12 cellular contexts compared by ENCODE assay signal in the genomic region with DNA sequence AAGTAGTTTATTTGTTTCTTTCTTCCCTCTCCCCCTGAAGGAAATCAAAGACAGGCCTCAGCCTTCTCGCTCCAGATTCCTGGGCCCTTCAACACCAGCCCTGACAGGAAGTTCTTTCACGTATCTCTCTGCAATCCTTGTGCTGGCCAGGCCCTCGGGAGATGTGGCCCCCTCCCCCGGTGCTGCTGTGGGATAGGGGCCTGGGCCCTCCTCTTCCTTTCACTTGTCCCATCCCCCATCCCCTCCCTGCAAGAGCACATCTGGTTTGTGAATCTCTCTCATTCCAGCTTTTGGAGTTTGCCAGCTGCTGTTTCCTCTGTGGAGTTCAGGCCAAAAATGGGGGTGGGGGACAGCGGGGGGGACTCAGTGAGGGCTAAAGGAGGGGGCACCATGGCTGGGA. TPM values are rescaled to one million over a fixed set of nuclear protein-coding genes. Genes with fewer than 3 reads are reported as not detected.
DNase-seq lines count a peak whose midpoint lies in the region; ATAC-seq and TF ChIP-seq lines count a peak whose summit lies in the region.
"Had no signal": no experiment of that assay in that cellular context is flagged by ENCODE, and none has a peak within 500 bp of the region (broad histone marks: within the 10 kb centered on the region; RNA-seq: fewer than 3 reads in every experiment).

No MANE protein-coding gene starts in this region.

- H3K9me3 ChIP-seq in adrenal gland (replicated peaks in 1 of 3) (no peaks in the 10 kb centered on the region), heart right ventricle (no peaks in the 10 kb centered on the region), ovary (no peaks in the 10 kb centered on the region)

- DNase-seq in AG09319 (ENCODE audit: extremely low read depth, low read depth) (peak; percentile 61), adrenal gland (no peak), heart right ventricle (peak; percentile 63 to 78), ovary (peak in 1 of 5 donors; percentile 52), CD14-positive monocyte (ENCODE audit: low spot score) (no peak), T1000 (lab: John Stamatoyannopoulos, UW) (no peak), GOT3 (lab: John Stamatoyannopoulos, UW) (no peak), NOMO-1 treated with DMSO at 0.1 percent for 48 hours (lab: John Stamatoyannopoulos, UW; ENCODE audit: unreplicated experiment) (no peak)
- DNase-seq: CD4-positive, alpha-beta memory T cell; central memory CD4-positive, alpha-beta T cell had no signal

- peak overlapping the region in 2 of 7 donors; percentile 15 to 39 for H3K27ac Mint-ChIP-seq in CD14-positive monocyte
- H3K27ac Mint-ChIP-seq: CD4-positive, alpha-beta memory T cell had no signal

- no peaks in the 10 kb centered on the region for H3K9me3 Mint-ChIP-seq in CD14-positive monocyte
- H3K9me3 Mint-ChIP-seq: CD4-positive, alpha-beta memory T cell had no signal

- H3K4me1 Mint-ChIP-seq in CD14-positive monocyte = peaks cover 88% of the 10 kb centered on the region

- no peak overlapping the region for H3K4me3 Mint-ChIP-seq in CD14-positive monocyte
- H3K4me3 Mint-ChIP-seq: CD4-positive, alpha-beta memory T cell had no signal

- H3K27ac ChIP-seq in adrenal gland (peak overlapping the region in 3 of 5 donors; percentile 26 to 92 (median 57)), heart right ventricle (peak overlapping the region; percentile 58 to 100 (median 98)), ovary (peak overlapping the region; percentile 78 to 83)

- intact Hi-C loops in adrenal gland (cut with DNase I) (no loop called here), heart right ventricle (cut with DNase I) (no loop called here), ovary (cut with DNase I) (no loop called here), CD14-positive monocyte (cut with micrococcal nuclease) (no loop called here)

- H3K27me3 ChIP-seq in adrenal gland (no peaks in the 10 kb centered on the region), heart right ventricle (no peaks in the 10 kb centered on the region), ovary (no peaks in the 10 kb centered on the region)

- H3K36me3 Mint-ChIP-seq in CD14-positive monocyte = peaks cover 76 to 78% of the 10 kb centered on the region in 2 donors

- H3K4me3 ChIP-seq in adrenal gland (no peak overlapping the region), heart right ventricle (peak overlapping the region in 7 of 10 donors; percentile 5 to 28 (median 17)), ovary (peak overlapping the region; percentile 11)

- ATAC-seq in heart right ventricle = peak; percentile 23 to 73 (median 50)
- ATAC-seq: Panc1 had no signal

- peaks cover 0 to 14% (median 0%) of the 10 kb centered on the region in 3 donors for H3K27me3 Mint-ChIP-seq in CD14-positive monocyte (ENCODE audit: low read depth in 3 of 3)
- H3K27me3 Mint-ChIP-seq: CD4-positive, alpha-beta memory T cell had no signal

- 40 to 51% (median 48%) methylated on average over 5 of the region's 5 CpGs for WGBS in adrenal gland, 4 donors
- WGBS in heart right ventricle, 2 donors = 22 to 24% methylated on average over 5 of the region's 5 CpGs
- WGBS in ovary, 3 donors = 5 to 10% (median 6%) methylated on average over 5 of the region's 5 CpGs

- TF ChIP-seq POLR2A in adrenal gland (IDR thresholded peaks at IDR 0.05) = no peak
- no peak for TF ChIP-seq POLR2A in ovary (IDR thresholded peaks at IDR 0.05)

- peaks cover 0 to 14% of the 10 kb centered on the region in 2 donors for H3K36me3 ChIP-seq in adrenal gland (replicated peaks in 1 of 2)
- peaks cover 0 to 26% (median 0%) of the 10 kb centered on the region in 9 donors for H3K36me3 ChIP-seq in heart right ventricle
- no peaks in the 10 kb centered on the region for H3K36me3 ChIP-seq in ovary

- TF ChIP-seq CTCF in AG09319 (IDR thresholded peaks at IDR 0.05; ENCODE audit: low read depth, low read length) (no peak), adrenal gland (IDR thresholded peaks at IDR 0.05) (no peak), heart right ventricle (IDR thresholded peaks at IDR 0.05) (no peak), ovary (IDR thresholded peaks at IDR 0.05) (no peak), CD14-positive monocyte (IDR thresholded peaks at IDR 0.05) (no peak)

- peaks cover 0 to 86% of the 10 kb centered on the region in 2 donors for H3K4me1 ChIP-seq in adrenal gland (replicated peaks in 1 of 2)
- peaks cover 20 to 100% (median 96%) of the 10 kb centered on the region in 9 donors for H3K4me1 ChIP-seq in heart right ventricle
- peaks cover 45% of the 10 kb centered on the region for H3K4me1 ChIP-seq in ovary (ENCODE audit: insufficient read depth)

- no peak for TF ChIP-seq EP300 in ovary (IDR thresholded peaks at IDR 0.05)

RNA-seq across cellular contexts. Expression of a gene that starts 7.2 kb away (rescaled TPM):
- total RNA-seq in adrenal gland (100 to 1,000 TPM; 126 to 307 (median 179) TPM), heart right ventricle (100 to 1,000 TPM in 4 of 10 donors, 10 to 100 TPM in 6; 46.3 to 259 (median 82.7) TPM), ovary (100 to 1,000 TPM; 148 to 640 (median 405) TPM)
- polyA plus RNA-seq in adrenal gland (10 to 100 TPM; 21.2 to 81.0 (median 59.2) TPM), heart right ventricle (10 to 100 TPM; 46.6 to 46.7 TPM), ovary (100 to 1,000 TPM in 1 of 2 donors, 10 to 100 TPM in 1; 76.4 to 168 TPM), CD14-positive monocyte (10 to 100 TPM in 1 of 2 donors, 1 to 10 TPM in 1; 5.5 to 10.5 TPM)

RNA-seq across cellular contexts. Expression of a gene that starts 11.9 kb away (rescaled TPM):
- total RNA-seq in adrenal gland (not detected), heart right ventricle (not detected), ovary (not detected)
- polyA plus RNA-seq in adrenal gland (not detected), heart right ventricle (not detected), ovary (not detected), CD14-positive monocyte (1 to 10 TPM in 1 of 2 donors, under 1 TPM in 1; 0.35 to 1.5 TPM)
- total RNA-seq: CD4-positive, alpha-beta memory T cell had no signal
- polyA plus RNA-seq: CD4-positive, alpha-beta memory T cell; keratinocyte had no signal

RNA-seq across cellular contexts. Expression of a gene that starts 24.3 kb away (rescaled TPM):
- total RNA-seq in adrenal gland (100 to 1,000 TPM; 109 to 227 (median 155) TPM), heart right ventricle (10 to 100 TPM; 23.3 to 72.3 (median 38.0) TPM), ovary (100 to 1,000 TPM in 5 of 7 donors, 10 to 100 TPM in 2; 67.4 to 211 (median 168) TPM)
- polyA plus RNA-seq in adrenal gland (100 to 1,000 TPM; 102 to 321 (median 177) TPM), heart right ventricle (10 to 100 TPM; 36.0 to 77.8 TPM), ovary (100 to 1,000 TPM; 145 to 158 TPM), CD14-positive monocyte (100 to 1,000 TPM; 132 to 154 TPM)

RNA-seq across cellular contexts. Expression of a gene that starts 46.6 kb away (rescaled TPM):
- total RNA-seq in adrenal gland (10 to 100 TPM; 16.8 to 36.0 (median 18.7) TPM), heart right ventricle (10 to 100 TPM in 9 of 10 donors, 1 to 10 TPM in 1; 9.5 to 16.2 (median 12.0) TPM), ovary (100 to 1,000 TPM in 1 of 7 donors, 10 to 100 TPM in 6; 37.6 to 103 (median 70.8) TPM)
- polyA plus RNA-seq in adrenal gland (10 to 100 TPM in 2 of 3 donors, 1 to 10 TPM in 1; 9.4 to 64.6 (median 56.9) TPM), heart right ventricle (10 to 100 TPM; 15.0 to 20.2 TPM), ovary (10 to 100 TPM; 27.5 to 47.4 TPM), CD14-positive monocyte (1 to 10 TPM in 1 of 2 donors, under 1 TPM in 1; 1.00 to 2.7 TPM)

RNA-seq across cellular contexts. Expression of a gene that starts 56.9 kb away (rescaled TPM):
- total RNA-seq in adrenal gland (10 to 100 TPM in 3 of 8 donors, 1 to 10 TPM in 5; 5.8 to 16.4 (median 8.8) TPM), heart right ventricle (1 to 10 TPM; 2.4 to 6.3 (median 3.9) TPM), ovary (10 to 100 TPM in 5 of 7 donors, 1 to 10 TPM in 2; 6.8 to 14.9 (median 10.8) TPM)
- polyA plus RNA-seq in adrenal gland (1 to 10 TPM; 2.7 to 5.7 (median 3.1) TPM), heart right ventricle (1 to 10 TPM; 1.1 to 2.9 TPM), ovary (10 to 100 TPM in 1 of 2 donors, 1 to 10 TPM in 1; 5.8 to 11.1 TPM), CD14-positive monocyte (1 to 10 TPM; 1.9 to 2.2 TPM)

Comparison
In these comparisons a context has a peak if more than half of its experiments do, and no peak if none do; other contexts are left out.
1. DNase-seq: peak in AG09319 (single experiment) and heart right ventricle (2 of 2); none in adrenal gland (0 of 7), CD14-positive monocyte (single experiment), T1000 (single experiment), GOT3 (single experiment) and NOMO-1 treated with DMSO at 0.1 percent for 48 hours (single experiment).
2. H3K4me3 ChIP-seq: peak in heart right ventricle (7 of 10) and ovary (single experiment); none in adrenal gland (0 of 4).
3. Peak in every context shown above with its lines, with median percentiles within 50 percentile points of each other: H3K27ac ChIP-seq.